Comparison of ENCODE assay signal across 21 cellular contexts in the genomic region with DNA sequence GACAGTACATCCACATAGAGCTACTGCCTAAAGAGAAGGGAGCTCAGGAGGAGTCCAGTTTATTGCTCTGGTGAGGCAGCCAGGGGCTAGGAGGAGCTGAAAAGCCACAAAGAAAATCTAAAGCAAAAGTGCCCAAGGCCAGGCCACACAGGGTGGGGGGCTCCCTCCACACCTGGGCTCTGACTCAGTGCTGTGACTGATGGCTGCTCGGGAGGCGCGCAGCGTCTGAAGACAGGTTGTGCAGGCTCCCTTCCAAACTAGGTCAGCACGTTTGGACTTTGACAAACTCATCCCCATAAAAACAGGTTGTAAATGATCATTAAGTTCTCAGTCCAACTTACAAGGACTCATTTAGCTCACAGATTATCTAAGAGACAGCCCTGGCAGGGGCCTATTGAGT. TPM values are rescaled to one million over a fixed set of nuclear protein-coding genes. Genes with fewer than 3 reads are reported as not detected.
DNase-seq lines count a peak whose midpoint lies in the region; TF ChIP-seq lines count a peak whose summit lies in the region.
"Had no signal": no experiment of that assay in that cellular context is flagged by ENCODE, and none has a peak within 500 bp of the region (broad histone marks: within the 10 kb centered on the region; RNA-seq: fewer than 3 reads in every experiment).

No MANE protein-coding gene starts in this region.

- H3K4me3 ChIP-seq in LNCaP clone FGC (ENCODE audit: low read depth, low read length) (no peak overlapping the region), colonic mucosa (no peak overlapping the region)
- H3K4me3 ChIP-seq: BLaER1 treated with 17β-estradiol and CSF1 and Interleukin-3, amounts not matched to agents 10 nM and 100 nM had no signal

- no peaks in the 10 kb centered on the region for H3K27me3 ChIP-seq in colonic mucosa
- H3K27me3 ChIP-seq: BLaER1 treated with 17β-estradiol and CSF1 and Interleukin-3, amounts not matched to agents 10 nM and 100 nM had no signal

- H3K36me3 ChIP-seq in colonic mucosa = no peaks in the 10 kb centered on the region
- H3K36me3 ChIP-seq: BLaER1 treated with 17β-estradiol and CSF1 and Interleukin-3, amounts not matched to agents 10 nM and 100 nM had no signal

- TF ChIP-seq CTCF in LNCaP clone FGC (IDR thresholded peaks at IDR 0.05; ENCODE audit: control insufficient read depth, extremely low read depth, insufficient read depth) (no peak), colonic mucosa (IDR thresholded peaks at IDR 0.05) (no peak)

- intact Hi-C loops in colonic mucosa (cut with DNase I) = no loop called here

- H3K9ac ChIP-seq in colonic mucosa (ENCODE audit: low read depth in 2 of 2, low read length in 2 of 2) = no peak overlapping the region
- H3K9ac ChIP-seq: BLaER1 treated with 17β-estradiol and CSF1 and Interleukin-3, amounts not matched to agents 10 nM and 100 nM had no signal

- H3K27ac ChIP-seq in colonic mucosa = no peak overlapping the region
- H3K27ac ChIP-seq: BLaER1 treated with 17β-estradiol and CSF1 and Interleukin-3, amounts not matched to agents 10 nM and 100 nM; RWPE1 had no signal

- H3K4me1 ChIP-seq in colonic mucosa = peaks cover 4% of the 10 kb centered on the region

- no peaks in the 10 kb centered on the region for H3K9me3 ChIP-seq in colonic mucosa
- H3K9me3 ChIP-seq: BLaER1 treated with 17β-estradiol and CSF1 and Interleukin-3, amounts not matched to agents 10 nM and 100 nM had no signal

- DNase-seq in LNCaP clone FGC (ENCODE audit: low read depth) = peak; percentile 32
- peak; percentile 65 for DNase-seq in colonic mucosa
- DNase-seq in left kidney (ENCODE audit: low read depth, low spot score) = peak; percentile 39
- no peak for DNase-seq in GF-D8 (lab: John Stamatoyannopoulos, UW)
- DNase-seq in KBM-7 = no peak
- no peak for DNase-seq in stimulated activated CD8-positive, alpha-beta memory T cell treated with anti-CD3 and anti-CD28 coated beads, Interleukin-4, amount 100 ng/mL, for 48 hours
- DNase-seq in NCI-H774 (lab: John Stamatoyannopoulos, UW) = no peak
- DNase-seq: CD4-positive, alpha-beta T cell; DMS79; EL; MV-4-11; NCI-H1105; NCI-H1436 treated with DMSO at 0.1 percent for 48 hours; NCI-H2029; NCI-H446; NCI-H524 treated with DMSO at 0.1 percent for 48 hours; NCI-H82; NK-92 treated with Interleukin-12 subunit alpha and Interleukin-12 subunit beta, amount 100 ng/mL, for 24 hours; SHP77 treated with DMSO at 0.1 percent for 48 hours had no signal

- in situ Hi-C loops in KBM-7 (cut with MboI; ENCODE audit: low pct_unique_long_range_greater_than_20kb, low sequenced_read_pairs) = no loop called here

RNA-seq across cellular contexts. Expression of a gene that starts 22.2 kb away (rescaled TPM):
- 10 to 100 TPM; 46.9 to 47.6 TPM for total RNA-seq in colonic mucosa

Comparison
In these comparisons a context has a peak if more than half of its experiments do, and no peak if none do; other contexts are left out.
1. DNase-seq: peak in LNCaP clone FGC (single experiment), colonic mucosa (single experiment) and left kidney (single experiment); none in GF-D8 (single experiment), KBM-7 (single experiment), stimulated activated CD8-positive, alpha-beta memory T cell treated with anti-CD3 and anti-CD28 coated beads, Interleukin-4, amount 100 ng/mL, for 48 hours (single experiment) and NCI-H774 (single experiment).